ENCODE assay signal across 20 cellular contexts in genomic region chr1:90761781-90762589, GRCh38. TPM values are rescaled to one million over a fixed set of nuclear protein-coding genes. Genes with fewer than 3 reads are reported as not detected.
DNase-seq lines count a peak whose midpoint lies in the region; ATAC-seq and TF ChIP-seq lines count a peak whose summit lies in the region.
"Had no signal": no experiment of that assay in that cellular context is flagged by ENCODE, and none has a peak within 500 bp of the region (broad histone marks: within the 10 kb centered on the region; RNA-seq: fewer than 3 reads in every experiment).

No MANE protein-coding gene starts in this region.

- H2AFZ ChIP-seq in osteoblast (ENCODE audit: low read length) = no peak overlapping the region

- TF ChIP-seq CTCF in osteoblast (IDR thresholded peaks at IDR 0.05; ENCODE audit: extremely low read depth, low read depth, low read length) = no peak

- no peaks in the 10 kb centered on the region for H3K36me3 ChIP-seq in osteoblast (ENCODE audit: insufficient read depth, low read length)
- H3K36me3 ChIP-seq: BLaER1, Peyer's patch, sigmoid colon had no signal

- H3K36me3 Mint-ChIP-seq in natural killer cell treated with Interleukin-12 subunit alpha and Interleukin-12 subunit beta and Interleukin-15 and Interleukin-18, amount 100 ng/mL, for 72 hours = no peaks in the 10 kb centered on the region

- TF ChIP-seq EP300 in Ishikawa (IDR thresholded peaks at IDR 0.05; ENCODE audit: borderline replicate concordance) = peak; percentile 83

- no peak overlapping the region for H3K27ac ChIP-seq in osteoblast (ENCODE audit: low read depth, low read length)
- H3K27ac ChIP-seq: BLaER1, Peyer's patch, sigmoid colon, testis had no signal

- no peaks in the 10 kb centered on the region for H3K9me3 Mint-ChIP-seq in natural killer cell treated with Interleukin-12 subunit alpha and Interleukin-12 subunit beta and Interleukin-15 and Interleukin-18, amount 100 ng/mL, for 72 hours
- H3K9me3 Mint-ChIP-seq: activated CD8-positive, alpha-beta T cell treated with anti-CD3 and anti-CD28 coated beads for 36 hours had no signal

- no peaks in the 10 kb centered on the region for H3K4me1 Mint-ChIP-seq in natural killer cell treated with Interleukin-12 subunit alpha and Interleukin-12 subunit beta and Interleukin-15 and Interleukin-18, amount 100 ng/mL, for 72 hours (ENCODE audit: low read depth in 2 of 2)

- DNase-seq in NCI-H2081 treated with DMSO at 0.1 percent for 48 hours (lab: John Stamatoyannopoulos, UW) (peak; percentile 71), SK-MEL-5 (ENCODE audit: low read depth, low spot score) (peak; percentile 85), osteoblast (ENCODE audit: insufficient read length, low spot score, missing footprints) (peak; percentile 2)
- DNase-seq in natural killer cell treated with Interleukin-12 subunit alpha and Interleukin-12 subunit beta and Interleukin-15 and Interleukin-18, amount 100 ng/mL, for 72 hours (ENCODE audit: low spot score) = no peak
- DNase-seq: activated CD8-positive, alpha-beta T cell treated with anti-CD3 and anti-CD28 coated beads for 36 hours; cerebellar nuclear complex; DMS53; foreskin fibroblast; Kasumi-1; NCI-H510A treated with DMSO at 0.1 percent for 48 hours; Peyer's patch; sigmoid colon; SW 1271; testis had no signal

- in situ Hi-C loops in SK-MEL-5 (cut with HindIII; ENCODE audit: low pct_unique_long_range_greater_than_20kb, low sequenced_read_pairs) = no loop called here

- H3K9me3 ChIP-seq in osteoblast (ENCODE audit: low read depth, low read length) = no peaks in the 10 kb centered on the region
- H3K9me3 ChIP-seq: BLaER1, Peyer's patch, sigmoid colon, testis had no signal

- ATAC-seq in natural killer cell treated with Interleukin-12 subunit alpha and Interleukin-12 subunit beta and Interleukin-15 and Interleukin-18, amount 100 ng/mL, for 72 hours = no peak
- no peak for ATAC-seq in GM18858 (IDR thresholded peaks at IDR 0.05; ENCODE audit: unreplicated experiment)
- ATAC-seq in HG03354 (IDR thresholded peaks at IDR 0.05; ENCODE audit: poor library complexity, severe bottlenecking, unreplicated experiment) = no peak
- ATAC-seq: activated CD8-positive, alpha-beta T cell treated with anti-CD3 and anti-CD28 coated beads for 36 hours had no signal

- no peak; the same call in 1 of the 2 replicates for TF ChIP-seq RAD21 in Ishikawa (IDR thresholded peaks at IDR 0.05; ENCODE audit: low read depth)

- no peak overlapping the region for H3K4me3 Mint-ChIP-seq in natural killer cell treated with Interleukin-12 subunit alpha and Interleukin-12 subunit beta and Interleukin-15 and Interleukin-18, amount 100 ng/mL, for 72 hours
- H3K4me3 Mint-ChIP-seq: activated CD8-positive, alpha-beta T cell treated with anti-CD3 and anti-CD28 coated beads for 36 hours had no signal

- H3K27me3 ChIP-seq in osteoblast (ENCODE audit: insufficient read depth, low read length) = no peaks in the 10 kb centered on the region
- H3K27me3 ChIP-seq: BLaER1, Peyer's patch, testis had no signal

- H3K4me2 ChIP-seq in osteoblast (ENCODE audit: insufficient read depth, low read length) = no peak overlapping the region
- H3K4me2 ChIP-seq: BLaER1 had no signal

- no peak overlapping the region for H3K27ac Mint-ChIP-seq in natural killer cell treated with Interleukin-12 subunit alpha and Interleukin-12 subunit beta and Interleukin-15 and Interleukin-18, amount 100 ng/mL, for 72 hours
- H3K27ac Mint-ChIP-seq: activated CD8-positive, alpha-beta T cell treated with anti-CD3 and anti-CD28 coated beads for 36 hours had no signal

- H3K27me3 Mint-ChIP-seq in natural killer cell treated with Interleukin-12 subunit alpha and Interleukin-12 subunit beta and Interleukin-15 and Interleukin-18, amount 100 ng/mL, for 72 hours = peaks cover 28 to 29% of the 10 kb centered on the region in 2 donors

- H4K20me1 ChIP-seq in osteoblast (ENCODE audit: insufficient read depth, low read length) = no peaks in the 10 kb centered on the region
- H4K20me1 ChIP-seq: BLaER1 had no signal

- H3K4me3 ChIP-seq in osteoblast (ENCODE audit: insufficient read depth, low read length) = no peak overlapping the region
- H3K4me3 ChIP-seq: BLaER1, Peyer's patch, sigmoid colon, testis had no signal

- H3K79me2 ChIP-seq in osteoblast (ENCODE audit: insufficient read depth, low read length) = no peaks in the 10 kb centered on the region

- H3K4me1 ChIP-seq in osteoblast (ENCODE audit: insufficient read depth, low read length) = no peaks in the 10 kb centered on the region
- H3K4me1 ChIP-seq: BLaER1, Peyer's patch, sigmoid colon, testis had no signal

TF ChIP-seq in Ishikawa, 13 proteins besides CTCF, POLR2A, EP300 and RAD21:
- TF ChIP-seq FOXM1 (IDR thresholded peaks at IDR 0.05; ENCODE audit: borderline replicate concordance, low read depth) = peak; percentile 47; the same call in 1 of the 2 replicates
- peak; percentile 93 for TF ChIP-seq TCF12 (IDR thresholded peaks at IDR 0.05; ENCODE audit: low read depth)
- peak; percentile 94 for TF ChIP-seq NFIC (IDR thresholded peaks at IDR 0.05)
- no peak for TF ChIP-seq TAF1 (IDR thresholded peaks at IDR 0.05; ENCODE audit: low read depth)
- no peak for TF ChIP-seq REST (IDR thresholded peaks at IDR 0.05; ENCODE audit: low read depth)
- TF ChIP-seq CEBPB (IDR thresholded peaks at IDR 0.05) = 0 out of 2 replicates have a peak, but pooled peaks have one; percentile 1
- no peak for TF ChIP-seq CREB1 (IDR thresholded peaks at IDR 0.05; ENCODE audit: low read depth)
- peak; percentile 65 for TF ChIP-seq TEAD4 (IDR thresholded peaks at IDR 0.05)
- peak; percentile 58 for TF ChIP-seq YY1 (IDR thresholded peaks at IDR 0.05; ENCODE audit: low read depth)
- TF ChIP-seq MAX (IDR thresholded peaks at IDR 0.05) = peak; percentile 67
TF ChIP-seq in Ishikawa: peak in this region for 7.

RNA-seq across cellular contexts. Expression of gene BARHL2, which starts 44.9 kb away (rescaled TPM):
- total RNA-seq in SK-MEL-5 (2014; rRNA removed; shearing (Covaris generic)) = 0.11 TPM in 1 of 2 replicates, not detected in the other
- polyA plus RNA-seq in SK-MEL-5 (2015; cell fraction: cytosol; rRNA removed) = 0.39 and 1.0 TPM in 2 replicates
- polyA plus RNA-seq in SK-MEL-5 (2015; cell fraction: nucleus; rRNA removed) = 0.49 and 0.51 TPM in 2 replicates
- not detected in 2 replicates for total RNA-seq in osteoblast
- not detected for total RNA-seq in natural killer cell treated with Interleukin-12 subunit alpha and Interleukin-12 subunit beta and Interleukin-15 and Interleukin-18, amount 100 ng/mL, for 72 hours
- total RNA-seq: activated CD8-positive, alpha-beta T cell treated with anti-CD3 and anti-CD28 coated beads for 36 hours; mesenteric fat pad; Peyer's patch; sigmoid colon had no signal
- polyA plus RNA-seq: adipose tissue, sigmoid colon had no signal
